In the genomic region with DNA sequence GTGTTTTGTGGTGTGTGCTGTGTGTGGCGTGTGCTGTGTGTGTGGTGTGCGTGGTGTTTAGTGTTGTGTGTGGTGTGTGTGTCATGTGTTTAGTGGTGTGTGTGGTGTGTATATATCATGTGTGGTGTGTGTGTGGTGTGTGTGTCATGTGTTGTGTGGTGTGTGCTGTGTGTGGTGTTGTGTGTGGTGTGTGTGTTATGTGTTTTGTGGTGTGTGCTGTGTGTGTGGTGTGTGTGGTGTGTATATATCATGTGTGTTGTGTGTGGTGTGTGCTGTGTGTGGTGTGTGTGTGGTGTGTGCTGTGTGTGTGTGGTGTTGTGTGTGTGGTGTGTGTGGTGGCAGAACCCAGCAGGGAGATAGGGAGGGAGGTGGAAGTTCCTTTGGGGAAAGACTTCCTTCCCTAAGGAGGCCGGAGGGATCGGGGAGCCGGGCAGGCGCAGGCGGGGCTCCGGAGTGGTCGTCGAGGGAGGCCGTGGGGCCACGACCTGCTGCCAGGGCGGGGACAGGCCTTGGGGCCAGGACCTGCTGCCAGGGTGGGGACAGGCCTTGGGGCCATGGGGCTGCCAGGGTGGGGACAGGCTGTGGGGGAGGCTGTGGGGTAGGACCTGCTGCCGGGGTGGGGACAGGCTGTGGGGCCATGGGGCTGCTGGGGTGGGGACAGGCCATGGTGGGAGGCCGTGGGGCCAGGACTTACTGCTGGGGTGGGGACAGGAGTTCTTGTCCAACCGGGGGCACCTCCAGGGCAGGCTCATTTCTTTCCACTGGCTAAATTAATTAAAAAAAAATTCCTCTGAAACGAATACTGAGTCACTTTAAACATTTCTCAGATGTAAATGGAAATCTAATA, we compare ENCODE assay signal across 9 cellular contexts. TPM values are rescaled to one million over a fixed set of nuclear protein-coding genes. Genes with fewer than 3 reads are reported as not detected.
DNase-seq lines count a peak whose midpoint lies in the region; ATAC-seq, FAIRE-seq and TF ChIP-seq lines count a peak whose summit lies in the region.
"Had no signal": no experiment of that assay in that cellular context is flagged by ENCODE, and none has a peak within 500 bp of the region (broad histone marks: within the 10 kb centered on the region; RNA-seq: fewer than 3 reads in every experiment).

No MANE protein-coding gene starts in this region.

- ATAC-seq in WTC11 (no peak; the same call in 1 of the 2 replicates), GM21367 (IDR thresholded peaks at IDR 0.05; ENCODE audit: unreplicated experiment) (no peak), GM18519 (IDR thresholded peaks at IDR 0.05; ENCODE audit: low FRiP score, unreplicated experiment) (no peak)

- peaks cover 8% of the 10 kb centered on the region for H3K9me3 Mint-ChIP-seq in WTC11

- TF ChIP-seq CTCF in WTC11 (IDR thresholded peaks at IDR 0.05) = no peak

- peaks cover 7% of the 10 kb centered on the region for H3K36me3 Mint-ChIP-seq in WTC11

- no peak overlapping the region for H3K27ac Mint-ChIP-seq in WTC11

- no peak overlapping the region for H3K4me3 Mint-ChIP-seq in WTC11

- CTCF ChIA-PET in WTC11 (lab: Charles Lee) = interaction anchor here (1.4 to 1.6 kb wide), 2 partner anchors 18 to 54 kb away, joined by 3 to 11 read pairs; no protein-coding TSS in a partner anchor

- TF ChIP-seq POLR2A in GM12892 (IDR thresholded peaks at IDR 0.05; ENCODE audit: low read depth, low read length) (no peak; the same call in 1 of the 2 replicates), erythroblast (IDR thresholded peaks at IDR 0.05; ENCODE audit: low read length) (no peak)

- POLR2A ChIA-PET in WTC11 (lab: Charles Lee) = no interaction called here

- DNase-seq in GM12892 (ENCODE audit: insufficient read length) (peak; percentile 55), WTC11 (ENCODE audit: low spot score) (peak; percentile 42), erythroblast (lab: John Stamatoyannopoulos, UW) (peak; percentile 55 to 74), NCI-H774 (lab: John Stamatoyannopoulos, UW) (no peak), SHP77 (lab: John Stamatoyannopoulos, UW) (no peak)
- peak; percentile 81 for DNase-seq in stimulated activated CD4-positive, alpha-beta T cell treated with anti-CD3 and anti-CD28 coated beads, Interleukin-15, amount 100 ng/mL, for 24 hours

- peaks cover 2% of the 10 kb centered on the region for H3K4me1 Mint-ChIP-seq in WTC11

- peaks cover 4% of the 10 kb centered on the region for H3K27me3 Mint-ChIP-seq in WTC11 (ENCODE audit: low read depth)

- FAIRE-seq in GM12892 (lab: Jason Lieb, UNC) = no peak

TF ChIP-seq in WTC11, 78 proteins besides CTCF, POLR2A, EP300 and RAD21:
- TF ChIP-seq, protein P1, sequence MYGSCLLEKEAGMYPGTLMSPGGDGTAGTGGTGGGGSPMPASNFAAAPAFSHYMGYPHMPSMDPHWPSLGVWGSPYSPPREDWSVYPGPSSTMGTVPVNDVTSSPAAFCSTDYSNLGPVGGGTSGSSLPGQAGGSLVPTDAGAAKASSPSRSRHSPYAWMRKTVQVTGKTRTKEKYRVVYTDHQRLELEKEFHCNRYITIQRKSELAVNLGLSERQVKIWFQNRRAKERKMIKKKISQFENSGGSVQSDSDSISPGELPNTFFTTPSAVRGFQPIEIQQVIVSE (CRISPR knock-in tag; IDR thresholded peaks at IDR 0.05; ENCODE audit: borderline replicate concordance) = no peak
- TF ChIP-seq, protein P2, sequence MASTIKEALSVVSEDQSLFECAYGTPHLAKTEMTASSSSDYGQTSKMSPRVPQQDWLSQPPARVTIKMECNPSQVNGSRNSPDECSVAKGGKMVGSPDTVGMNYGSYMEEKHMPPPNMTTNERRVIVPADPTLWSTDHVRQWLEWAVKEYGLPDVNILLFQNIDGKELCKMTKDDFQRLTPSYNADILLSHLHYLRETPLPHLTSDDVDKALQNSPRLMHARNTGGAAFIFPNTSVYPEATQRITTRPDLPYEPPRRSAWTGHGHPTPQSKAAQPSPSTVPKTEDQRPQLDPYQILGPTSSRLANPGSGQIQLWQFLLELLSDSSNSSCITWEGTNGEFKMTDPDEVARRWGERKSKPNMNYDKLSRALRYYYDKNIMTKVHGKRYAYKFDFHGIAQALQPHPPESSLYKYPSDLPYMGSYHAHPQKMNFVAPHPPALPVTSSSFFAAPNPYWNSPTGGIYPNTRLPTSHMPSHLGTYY (CRISPR knock-in tag; IDR thresholded peaks at IDR 0.05) = no peak
- TF ChIP-seq FOXJ3 (CRISPR knock-in tag; IDR thresholded peaks at IDR 0.05; ENCODE audit: borderline replicate concordance) (no peak), SOX15 (CRISPR knock-in tag; IDR thresholded peaks at IDR 0.05) (no peak), FOXP1 (CRISPR knock-in tag; IDR thresholded peaks at IDR 0.05; ENCODE audit: borderline replicate concordance) (no peak)
- TF ChIP-seq, protein P3, sequence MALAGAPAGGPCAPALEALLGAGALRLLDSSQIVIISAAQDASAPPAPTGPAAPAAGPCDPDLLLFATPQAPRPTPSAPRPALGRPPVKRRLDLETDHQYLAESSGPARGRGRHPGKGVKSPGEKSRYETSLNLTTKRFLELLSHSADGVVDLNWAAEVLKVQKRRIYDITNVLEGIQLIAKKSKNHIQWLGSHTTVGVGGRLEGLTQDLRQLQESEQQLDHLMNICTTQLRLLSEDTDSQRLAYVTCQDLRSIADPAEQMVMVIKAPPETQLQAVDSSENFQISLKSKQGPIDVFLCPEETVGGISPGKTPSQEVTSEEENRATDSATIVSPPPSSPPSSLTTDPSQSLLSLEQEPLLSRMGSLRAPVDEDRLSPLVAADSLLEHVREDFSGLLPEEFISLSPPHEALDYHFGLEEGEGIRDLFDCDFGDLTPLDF (CRISPR knock-in tag; IDR thresholded peaks at IDR 0.05) = no peak

RNA-seq across cellular contexts. Expression of a gene that starts 15.2 kb away (rescaled TPM):
- 17.4 TPM for polyA plus RNA-seq in GM12892 (2012; ENCODE audit: missing spikeins)
- total RNA-seq in WTC11 (2021) = 42.9 to 45.7 TPM (median 44.3 TPM) in 3 replicates

RNA-seq across cellular contexts. Expression of a gene that starts 36.8 kb away (rescaled TPM):
- 0.08 TPM for polyA plus RNA-seq in GM12892 (2012; ENCODE audit: missing spikeins)
- total RNA-seq in WTC11 (2021) = 0.23 to 0.34 TPM (median 0.24 TPM) in 3 replicates
- total RNA-seq: T-helper 1 cell treated with Interleukin-12 subunit alpha and Interleukin-12 subunit beta and Interleukin-4 antibody, amounts not matched to agents 30 ng/mL and 1 ng/mL, for 36 hours had no signal

RNA-seq across cellular contexts. Expression of a gene that starts 57.3 kb away (rescaled TPM):
- polyA plus RNA-seq in GM12892 (2012; ENCODE audit: missing spikeins) = 16.7 TPM
- total RNA-seq in WTC11 (2021) = 34.9 to 42.8 TPM (median 35.2 TPM) in 3 replicates

RNA-seq across cellular contexts. Expression of a gene that starts 57.5 kb away (rescaled TPM):
- 4.9 TPM for polyA plus RNA-seq in GM12892 (2012; ENCODE audit: missing spikeins)
- 26.5 to 29.2 TPM (median 26.7 TPM) in 3 replicates for total RNA-seq in WTC11 (2021)

Comparison
In these comparisons a context has a peak if more than half of its experiments do, and no peak if none do; other contexts are left out.
1. DNase-seq: peak in GM12892 (single experiment), WTC11 (single experiment), erythroblast (2 of 2) and stimulated activated CD4-positive, alpha-beta T cell treated with anti-CD3 and anti-CD28 coated beads, Interleukin-15, amount 100 ng/mL, for 24 hours (single experiment); none in NCI-H774 (single experiment) and SHP77 (0 of 2).